1 cellular context compared by ENCODE assay signal in genomic region chr16:67447508-67448076, GRCh38.
TF ChIP-seq lines count a peak whose summit lies in the region.

No MANE protein-coding gene starts in this region.

TF ChIP-seq in HepG2, 621 proteins besides CTCF, POLR2A, EP300 and RAD21 (continued from another document and continues in another):
- TF ChIP-seq BCL3 (CRISPR knock-in tag; IDR thresholded peaks at IDR 0.05) (no peak), DR1 (CRISPR knock-in tag; IDR thresholded peaks at IDR 0.05) (no peak), ZMYM4 (CRISPR knock-in tag; IDR thresholded peaks at IDR 0.05) (peak; percentile 44; the same call in 1 of the 2 replicates), ZBTB37 (CRISPR knock-in tag; IDR thresholded peaks at IDR 0.05) (no peak), ZNF350 (CRISPR knock-in tag; IDR thresholded peaks at IDR 0.05; ENCODE audit: borderline replicate concordance, low read depth) (no peak), ELF3 (CRISPR knock-in tag; IDR thresholded peaks at IDR 0.05) (0 out of 2 replicates have a peak, but pooled peaks have one; percentile 11), PCBP2 (optimal IDR thresholded peaks at IDR 0.05; ENCODE audit: low read depth, low read length, poor library complexity, severe bottlenecking) (no peak), SP5 (CRISPR knock-in tag; IDR thresholded peaks at IDR 0.05; ENCODE audit: borderline replicate concordance, low read depth) (no peak), ZNF552 (CRISPR knock-in tag; IDR thresholded peaks at IDR 0.05; ENCODE audit: borderline replicate concordance) (no peak), ZBTB7B (CRISPR knock-in tag; IDR thresholded peaks at IDR 0.05) (peak; percentile 47; the same call in 1 of the 2 replicates), ZNF138 (CRISPR knock-in tag; IDR thresholded peaks at IDR 0.05; ENCODE audit: low read depth) (0 out of 2 replicates have a peak, but pooled peaks have one; percentile 42), TFAP4 (IDR thresholded peaks at IDR 0.05; ENCODE audit: borderline replicate concordance, low read depth) (peak; percentile 34; the same call in 1 of the 2 replicates), HNF4G (IDR thresholded peaks at IDR 0.05; ENCODE audit: borderline replicate concordance, low read depth, low read length) (no peak), HNF4G (CRISPR knock-in tag; IDR thresholded peaks at IDR 0.05; ENCODE audit: borderline replicate concordance, low read depth) (no peak), ZNF292 (CRISPR knock-in tag; IDR thresholded peaks at IDR 0.05; ENCODE audit: borderline replicate concordance, low read depth) (peak; percentile 50; the same call in 1 of the 2 replicates), ZMAT3 (CRISPR knock-in tag; conservative IDR thresholded peaks at IDR 0.05) (no peak), ZNF234 (CRISPR knock-in tag; conservative IDR thresholded peaks at IDR 0.05) (no peak), ZNF251 (CRISPR knock-in tag; IDR thresholded peaks at IDR 0.05) (no peak), ZNF766 (CRISPR knock-in tag; IDR thresholded peaks at IDR 0.05; ENCODE audit: borderline replicate concordance) (no peak), MAZ (IDR thresholded peaks at IDR 0.05; ENCODE audit: borderline replicate concordance, low read depth, low read length) (0 out of 2 replicates have a peak, but pooled peaks have one; percentile 12), MAZ (CRISPR knock-in tag; IDR thresholded peaks at IDR 0.05; ENCODE audit: low read depth) (no peak), HDAC2 (CRISPR knock-in tag; IDR thresholded peaks at IDR 0.05) (no peak), ASH2L (IDR thresholded peaks at IDR 0.05; ENCODE audit: insufficient read length, low read depth, low read length) (peak; percentile 22), ZNF646 (CRISPR knock-in tag; IDR thresholded peaks at IDR 0.05) (no peak), FOXO4 (CRISPR knock-in tag; conservative IDR thresholded peaks at IDR 0.05) (no peak), MAX (IDR thresholded peaks at IDR 0.05) (0 out of 2 replicates have a peak, but pooled peaks have one; percentile 29), ZNF281 (CRISPR knock-in tag; IDR thresholded peaks at IDR 0.05; ENCODE audit: borderline replicate concordance) (no peak), ZNF619 (CRISPR knock-in tag; IDR thresholded peaks at IDR 0.05) (no peak), GFI1 (CRISPR knock-in tag; IDR thresholded peaks at IDR 0.05; ENCODE audit: borderline replicate concordance) (no peak), MED8 (CRISPR knock-in tag; IDR thresholded peaks at IDR 0.05; ENCODE audit: insufficient replicate concordance) (no peak), KMT2B (CRISPR knock-in tag; IDR thresholded peaks at IDR 0.05) (no peak), ZNF207 (IDR thresholded peaks at IDR 0.05; ENCODE audit: borderline replicate concordance) (no peak), HNRNPL (IDR thresholded peaks at IDR 0.05; ENCODE audit: low read depth, low read length) (peak; percentile 62; the same call in 1 of the 2 replicates), ZNF788 (CRISPR knock-in tag; IDR thresholded peaks at IDR 0.05; ENCODE audit: borderline replicate concordance) (peak; percentile 85; the same call in 1 of the 2 replicates), SAFB2 (CRISPR knock-in tag; IDR thresholded peaks at IDR 0.05; ENCODE audit: borderline replicate concordance, low read depth) (no peak), ATF1 (CRISPR knock-in tag; IDR thresholded peaks at IDR 0.05) (no peak), THYN1 (CRISPR knock-in tag; IDR thresholded peaks at IDR 0.05; ENCODE audit: borderline replicate concordance, low read depth) (no peak), ZNF639 (CRISPR knock-in tag; conservative IDR thresholded peaks at IDR 0.05) (no peak), ZNF790 (CRISPR knock-in tag; IDR thresholded peaks at IDR 0.05; ENCODE audit: borderline replicate concordance) (no peak)
